Comparison of ENCODE assay signal across 14 cellular contexts in genomic region chr19:17802137-17802858, GRCh38. TPM values are rescaled to one million over a fixed set of nuclear protein-coding genes. Genes with fewer than 3 reads are reported as not detected.
DNase-seq lines count a peak whose midpoint lies in the region; ATAC-seq and TF ChIP-seq lines count a peak whose summit lies in the region.
"Had no signal": no experiment of that assay in that cellular context is flagged by ENCODE, and none has a peak within 500 bp of the region (broad histone marks: within the 10 kb centered on the region; RNA-seq: fewer than 3 reads in every experiment).

No MANE protein-coding gene starts in this region.

- no peak for TF ChIP-seq CTCF in WERI-Rb-1 (IDR thresholded peaks at IDR 0.05; ENCODE audit: low read depth, low read length)
- TF ChIP-seq CTCF in type B pancreatic cell (conservative IDR thresholded peaks at IDR 0.05) = no peak

- no peak overlapping the region for H3K27ac ChIP-seq in CD4-positive, alpha-beta memory T cell (ENCODE audit: low read depth, low read length)
- no peak overlapping the region for H3K27ac ChIP-seq in WERI-Rb-1

- no peaks in the 10 kb centered on the region for H3K36me3 Mint-ChIP-seq in activated CD4-positive, alpha-beta memory T cell treated with anti-CD3 and anti-CD28 coated beads, Interleukin-2, amount 10 ng/mL, durations not matched to agents 7 days and 5 days (ENCODE audit: low read depth)
- H3K36me3 Mint-ChIP-seq in activated CD4-positive, alpha-beta memory T cell treated with anti-CD3 and anti-CD28 coated beads for 36 hours = no peaks in the 10 kb centered on the region
- H3K36me3 Mint-ChIP-seq in CD4-positive, alpha-beta memory T cell = no peaks in the 10 kb centered on the region
- no peaks in the 10 kb centered on the region for H3K36me3 Mint-ChIP-seq in naive thymus-derived CD8-positive, alpha-beta T cell
- H3K36me3 Mint-ChIP-seq in type B pancreatic cell = no peaks in the 10 kb centered on the region

- peak overlapping the region; percentile 68 for H3K27ac Mint-ChIP-seq in activated CD4-positive, alpha-beta memory T cell treated with anti-CD3 and anti-CD28 coated beads, Interleukin-2, amount 10 ng/mL, durations not matched to agents 7 days and 5 days
- no peak overlapping the region for H3K27ac Mint-ChIP-seq in activated CD4-positive, alpha-beta memory T cell treated with anti-CD3 and anti-CD28 coated beads for 36 hours
- H3K27ac Mint-ChIP-seq in CD4-positive, alpha-beta memory T cell = peak overlapping the region in 4 of 7 donors; percentile 45 to 87 (median 78)
- peak overlapping the region in 8 of 10 donors; percentile 8 to 87 (median 66) for H3K27ac Mint-ChIP-seq in naive thymus-derived CD8-positive, alpha-beta T cell
- no peak overlapping the region for H3K27ac Mint-ChIP-seq in type B pancreatic cell

- H3K4me3 Mint-ChIP-seq in activated CD4-positive, alpha-beta memory T cell treated with anti-CD3 and anti-CD28 coated beads, Interleukin-2, amount 10 ng/mL, durations not matched to agents 7 days and 5 days = no peak overlapping the region
- H3K4me3 Mint-ChIP-seq in activated CD4-positive, alpha-beta memory T cell treated with anti-CD3 and anti-CD28 coated beads for 36 hours = no peak overlapping the region
- peak overlapping the region in 7 of 8 donors; percentile 22 to 86 (median 46) for H3K4me3 Mint-ChIP-seq in CD4-positive, alpha-beta memory T cell
- H3K4me3 Mint-ChIP-seq in naive thymus-derived CD8-positive, alpha-beta T cell = peak overlapping the region in 8 of 10 donors; percentile 45 to 70 (median 54)
- no peak overlapping the region for H3K4me3 Mint-ChIP-seq in type B pancreatic cell

- H3K4me3 ChIP-seq in CD4-positive, alpha-beta memory T cell (ENCODE audit: low read length in 2 of 2) = no peak overlapping the region
- H3K4me3 ChIP-seq in WERI-Rb-1 (ENCODE audit: low read depth, low read length) = no peak overlapping the region
- H3K4me3 ChIP-seq: GM12878, HAP-1 had no signal

- no peak for DNase-seq in activated CD4-positive, alpha-beta memory T cell treated with anti-CD3 and anti-CD28 coated beads, Interleukin-2, amount 10 ng/mL, durations not matched to agents 7 days and 5 days
- no peak for DNase-seq in activated CD4-positive, alpha-beta memory T cell treated with anti-CD3 and anti-CD28 coated beads for 36 hours
- DNase-seq in CD4-positive, alpha-beta memory T cell = no peak
- DNase-seq in WERI-Rb-1 (peak; percentile 45), HT-29 (ENCODE audit: low spot score) (no peak), type B pancreatic cell (ENCODE audit: extremely low spot score, unreplicated experiment) (no peak)
- DNase-seq in naive thymus-derived CD8-positive, alpha-beta T cell = no peak
- DNase-seq: NCI-H1417; NCI-H1930; NCI-H526 treated with DMSO at 0.1 percent for 48 hours; NK-92 treated with Interleukin-12 subunit alpha and Interleukin-12 subunit beta, amount 100 ng/mL, for 24 hours had no signal

- peaks cover 51% of the 10 kb centered on the region for H3K4me1 Mint-ChIP-seq in activated CD4-positive, alpha-beta memory T cell treated with anti-CD3 and anti-CD28 coated beads, Interleukin-2, amount 10 ng/mL, durations not matched to agents 7 days and 5 days
- peaks cover 22% of the 10 kb centered on the region for H3K4me1 Mint-ChIP-seq in activated CD4-positive, alpha-beta memory T cell treated with anti-CD3 and anti-CD28 coated beads for 36 hours (ENCODE audit: low read depth)
- peaks cover 15 to 51% (median 27%) of the 10 kb centered on the region in 4 donors for H3K4me1 Mint-ChIP-seq in CD4-positive, alpha-beta memory T cell
- H3K4me1 Mint-ChIP-seq in naive thymus-derived CD8-positive, alpha-beta T cell = peaks cover 20 to 49% (median 38%) of the 10 kb centered on the region in 4 donors
- H3K4me1 Mint-ChIP-seq in type B pancreatic cell (ENCODE audit: unreplicated experiment) = no peaks in the 10 kb centered on the region

- H3K27me3 Mint-ChIP-seq in activated CD4-positive, alpha-beta memory T cell treated with anti-CD3 and anti-CD28 coated beads, Interleukin-2, amount 10 ng/mL, durations not matched to agents 7 days and 5 days = peaks cover 3% of the 10 kb centered on the region
- no peaks in the 10 kb centered on the region for H3K27me3 Mint-ChIP-seq in activated CD4-positive, alpha-beta memory T cell treated with anti-CD3 and anti-CD28 coated beads for 36 hours
- no peaks in the 10 kb centered on the region for H3K27me3 Mint-ChIP-seq in CD4-positive, alpha-beta memory T cell
- no peaks in the 10 kb centered on the region for H3K27me3 Mint-ChIP-seq in naive thymus-derived CD8-positive, alpha-beta T cell
- H3K27me3 Mint-ChIP-seq in type B pancreatic cell = peaks cover 26% of the 10 kb centered on the region

- POLR2A ChIA-PET in activated CD4-positive, alpha-beta memory T cell treated with anti-CD3 and anti-CD28 coated beads, Interleukin-2, amount 10 ng/mL, durations not matched to agents 7 days and 5 days (lab: Charles Lee) = interaction anchor here (1.0 to 3.5 kb wide), 11 partner anchors 11 to 199 kb away, joined by 3 to 32 read pairs (median 4); partner anchors contain the start of genes FCHO1, JAK3 and RPL18A
- POLR2A ChIA-PET in activated CD4-positive, alpha-beta memory T cell treated with anti-CD3 and anti-CD28 coated beads for 36 hours (lab: Charles Lee) = no interaction called here
- POLR2A ChIA-PET in CD4-positive, alpha-beta memory T cell (lab: Charles Lee; ENCODE audit: partially characterized antibody) = interaction anchor here (0.6 to 6.6 kb wide), 14 partner anchors 8 to 758 kb away, joined by 3 to 60 read pairs (median 7); partner anchors contain the start of genes B3GNT3, CCDC124, FCHO1 and IL12RB1
- POLR2A ChIA-PET in naive thymus-derived CD8-positive, alpha-beta T cell (lab: Charles Lee) = interaction anchor here (0.8 to 3.9 kb wide), 4 partner anchors 16 to 57 kb away, joined by 3 to 21 read pairs (median 3); partner anchors contain the start of gene RPL18A

- no peaks in the 10 kb centered on the region for H3K9me3 ChIP-seq in CD4-positive, alpha-beta memory T cell (ENCODE audit: control insufficient read depth in 1 of 2, low read length in 2 of 2)
- H3K9me3 ChIP-seq in WERI-Rb-1 (ENCODE audit: severe bottlenecking) = no peaks in the 10 kb centered on the region
- H3K9me3 ChIP-seq: HAP-1 had no signal

- H3K4me1 ChIP-seq in CD4-positive, alpha-beta memory T cell (ENCODE audit: insufficient read depth, low read length) = peaks cover 43% of the 10 kb centered on the region
- H3K4me1 ChIP-seq: HAP-1 had no signal

- H3K27me3 ChIP-seq in CD4-positive, alpha-beta memory T cell (ENCODE audit: insufficient read depth, low read length) = no peaks in the 10 kb centered on the region
- H3K27me3 ChIP-seq in WERI-Rb-1 (ENCODE audit: insufficient read depth, low read depth, severe bottlenecking) = no peaks in the 10 kb centered on the region

- H3K9me3 Mint-ChIP-seq in activated CD4-positive, alpha-beta memory T cell treated with anti-CD3 and anti-CD28 coated beads, Interleukin-2, amount 10 ng/mL, durations not matched to agents 7 days and 5 days = no peaks in the 10 kb centered on the region
- no peaks in the 10 kb centered on the region for H3K9me3 Mint-ChIP-seq in activated CD4-positive, alpha-beta memory T cell treated with anti-CD3 and anti-CD28 coated beads for 36 hours
- no peaks in the 10 kb centered on the region for H3K9me3 Mint-ChIP-seq in CD4-positive, alpha-beta memory T cell
- no peaks in the 10 kb centered on the region for H3K9me3 Mint-ChIP-seq in naive thymus-derived CD8-positive, alpha-beta T cell
- no peaks in the 10 kb centered on the region for H3K9me3 Mint-ChIP-seq in type B pancreatic cell

- CTCF ChIA-PET in activated CD4-positive, alpha-beta memory T cell treated with anti-CD3 and anti-CD28 coated beads, Interleukin-2, amount 10 ng/mL, durations not matched to agents 7 days and 5 days (lab: Charles Lee) = interaction anchor here (1.1 to 2.3 kb wide), 6 partner anchors 11 to 130 kb away, joined by 3 to 16 read pairs (median 8); partner anchors contain the start of genes CCDC124, JAK3 and RPL18A
- CTCF ChIA-PET in activated CD4-positive, alpha-beta memory T cell treated with anti-CD3 and anti-CD28 coated beads for 36 hours (lab: Charles Lee) = interaction anchor here (0.6 to 1.5 kb wide), 4 partner anchors 18 to 1557 kb away, joined by 3 to 8 read pairs (median 4); no protein-coding TSS in a partner anchor
- CTCF ChIA-PET in CD4-positive, alpha-beta memory T cell (lab: Charles Lee; ENCODE audit: partially characterized antibody) = interaction anchor here (1.2 to 4.8 kb wide), 9 partner anchors 11 to 97 kb away, joined by 3 to 28 read pairs (median 6); partner anchors contain the start of genes JAK3 and RPL18A

- ATAC-seq in naive thymus-derived CD8-positive, alpha-beta T cell = no peak

- no peaks in the 10 kb centered on the region for H3K36me3 ChIP-seq in CD4-positive, alpha-beta memory T cell (ENCODE audit: insufficient read depth, low read length)
- H3K36me3 ChIP-seq in WERI-Rb-1 = no peaks in the 10 kb centered on the region
- H3K36me3 ChIP-seq: HAP-1 had no signal

- intact Hi-C loops in activated CD4-positive, alpha-beta memory T cell treated with anti-CD3 and anti-CD28 coated beads for 36 hours (cut with micrococcal nuclease) = no loop called here
- intact Hi-C loops in CD4-positive, alpha-beta memory T cell (cut with micrococcal nuclease) = no loop called here

RNA-seq across cellular contexts. Expression of gene B3GNT3, which starts 7.4 kb away (rescaled TPM):
- not detected for total RNA-seq in activated CD4-positive, alpha-beta memory T cell treated with anti-CD3 and anti-CD28 coated beads, Interleukin-2, amount 10 ng/mL, durations not matched to agents 7 days and 5 days
- under 1 TPM; 0.26 to 0.34 TPM for total RNA-seq in activated CD4-positive, alpha-beta memory T cell treated with anti-CD3 and anti-CD28 coated beads for 36 hours
- not detected for total RNA-seq in CD4-positive, alpha-beta memory T cell
- polyA plus RNA-seq in CD4-positive, alpha-beta memory T cell = under 1 TPM; 0.34 to 0.72 TPM
- not detected for total RNA-seq in naive thymus-derived CD8-positive, alpha-beta T cell
- polyA plus RNA-seq in naive thymus-derived CD8-positive, alpha-beta T cell = under 1 TPM in 2 of 3 donors, not detected in 1; 0.13 to 0.20 TPM
- total RNA-seq in HT-29 (2014; rRNA removed; shearing (Covaris generic)) = 44.3 and 49.6 TPM in 2 replicates
- 12.3 and 22.6 TPM in 2 replicates for total RNA-seq in type B pancreatic cell (ENCODE audit: low replicate concordance)
- total RNA-seq: GM12878, OCI-LY7 had no signal
- polyA plus RNA-seq: GM12878 had no signal

RNA-seq across cellular contexts. Expression of gene INSL3, which starts 19.0 kb away (rescaled TPM):
- 1 to 10 TPM; 7.9 to 9.0 TPM for total RNA-seq in activated CD4-positive, alpha-beta memory T cell treated with anti-CD3 and anti-CD28 coated beads, Interleukin-2, amount 10 ng/mL, durations not matched to agents 7 days and 5 days
- 1 to 10 TPM; 6.8 to 8.3 TPM for total RNA-seq in activated CD4-positive, alpha-beta memory T cell treated with anti-CD3 and anti-CD28 coated beads for 36 hours
- 1 to 10 TPM; 5.0 to 5.3 TPM for total RNA-seq in CD4-positive, alpha-beta memory T cell
- 1 to 10 TPM; 1.0 to 3.9 TPM for polyA plus RNA-seq in CD4-positive, alpha-beta memory T cell
- total RNA-seq in naive thymus-derived CD8-positive, alpha-beta T cell = 1 to 10 TPM; 2.7 to 3.6 TPM
- polyA plus RNA-seq in naive thymus-derived CD8-positive, alpha-beta T cell = 1 to 10 TPM in 2 of 3 donors, under 1 TPM in 1; 0.97 to 3.0 (median 1.9) TPM
- total RNA-seq in HT-29 (2014; rRNA removed; shearing (Covaris generic)) = not detected in 2 replicates
- not detected in 2 replicates for total RNA-seq in type B pancreatic cell (ENCODE audit: low replicate concordance)

RNA-seq across cellular contexts. Expression of gene JAK3, which starts 45.5 kb away (rescaled TPM):
- total RNA-seq in activated CD4-positive, alpha-beta memory T cell treated with anti-CD3 and anti-CD28 coated beads, Interleukin-2, amount 10 ng/mL, durations not matched to agents 7 days and 5 days = 100 to 1,000 TPM; 233 to 237 TPM
- 100 to 1,000 TPM; 200 to 217 TPM for total RNA-seq in activated CD4-positive, alpha-beta memory T cell treated with anti-CD3 and anti-CD28 coated beads for 36 hours
- 100 to 1,000 TPM; 132 to 135 TPM for total RNA-seq in CD4-positive, alpha-beta memory T cell
- polyA plus RNA-seq in CD4-positive, alpha-beta memory T cell = 10 to 100 TPM; 74.6 to 96.2 TPM
- 100 to 1,000 TPM; 120 to 122 TPM for total RNA-seq in naive thymus-derived CD8-positive, alpha-beta T cell
- polyA plus RNA-seq in naive thymus-derived CD8-positive, alpha-beta T cell = 100 to 1,000 TPM in 2 of 3 donors, 10 to 100 TPM in 1; 78.7 to 122 (median 109) TPM
- 0.23 and 0.31 TPM in 2 replicates for total RNA-seq in HT-29 (2014; rRNA removed; shearing (Covaris generic))
- total RNA-seq in type B pancreatic cell (ENCODE audit: low replicate concordance) = 1.4 and 4.3 TPM in 2 replicates

RNA-seq across cellular contexts. Expression of gene FCHO1, which starts 51.0 kb away (rescaled TPM):
- total RNA-seq in activated CD4-positive, alpha-beta memory T cell treated with anti-CD3 and anti-CD28 coated beads, Interleukin-2, amount 10 ng/mL, durations not matched to agents 7 days and 5 days = 10 to 100 TPM; 64.8 to 76.7 TPM
- total RNA-seq in activated CD4-positive, alpha-beta memory T cell treated with anti-CD3 and anti-CD28 coated beads for 36 hours = 10 to 100 TPM; 54.3 to 54.5 TPM
- total RNA-seq in CD4-positive, alpha-beta memory T cell = 100 to 1,000 TPM in 1 of 2 experiments, 10 to 100 TPM in 1; 99.4 to 113 TPM
- polyA plus RNA-seq in CD4-positive, alpha-beta memory T cell = 10 to 100 TPM in 1 of 2 donors, 1 to 10 TPM in 1; 6.5 to 30.0 TPM
- 10 to 100 TPM; 94.1 to 99.7 TPM for total RNA-seq in naive thymus-derived CD8-positive, alpha-beta T cell
- 10 to 100 TPM; 11.2 to 31.8 (median 16.4) TPM for polyA plus RNA-seq in naive thymus-derived CD8-positive, alpha-beta T cell
- total RNA-seq in HT-29 (2014; rRNA removed; shearing (Covaris generic)) = 0.42 and 1.2 TPM in 2 replicates
- total RNA-seq in type B pancreatic cell (ENCODE audit: low replicate concordance) = 2.5 and 4.4 TPM in 2 replicates

RNA-seq across cellular contexts. Expression of gene RPL18A, which starts 57.4 kb away (rescaled TPM):
- 1,000 to 10,000 TPM; 2,013 to 2,059 TPM for total RNA-seq in activated CD4-positive, alpha-beta memory T cell treated with anti-CD3 and anti-CD28 coated beads, Interleukin-2, amount 10 ng/mL, durations not matched to agents 7 days and 5 days
- 1,000 to 10,000 TPM; 3,104 to 3,138 TPM for total RNA-seq in activated CD4-positive, alpha-beta memory T cell treated with anti-CD3 and anti-CD28 coated beads for 36 hours
- 1,000 to 10,000 TPM; 3,084 to 3,117 TPM for total RNA-seq in CD4-positive, alpha-beta memory T cell
- polyA plus RNA-seq in CD4-positive, alpha-beta memory T cell = 1,000 to 10,000 TPM; 3,184 to 4,119 TPM
- 1,000 to 10,000 TPM; 2,924 to 2,989 TPM for total RNA-seq in naive thymus-derived CD8-positive, alpha-beta T cell
- 1,000 to 10,000 TPM; 3,790 to 4,859 (median 4,546) TPM for polyA plus RNA-seq in naive thymus-derived CD8-positive, alpha-beta T cell
- 2,120 and 2,211 TPM in 2 replicates for total RNA-seq in HT-29 (2014; rRNA removed; shearing (Covaris generic))
- total RNA-seq in type B pancreatic cell (ENCODE audit: low replicate concordance) = 2,506 and 2,537 TPM in 2 replicates

Comparison
In these comparisons a context has a peak if more than half of its experiments do, and no peak if none do; other contexts are left out.
1. H3K27ac Mint-ChIP-seq: peak in activated CD4-positive, alpha-beta memory T cell treated with anti-CD3 and anti-CD28 coated beads, Interleukin-2, amount 10 ng/mL, durations not matched to agents 7 days and 5 days (single experiment), CD4-positive, alpha-beta memory T cell (4 of 7) and naive thymus-derived CD8-positive, alpha-beta T cell (8 of 10); none in activated CD4-positive, alpha-beta memory T cell treated with anti-CD3 and anti-CD28 coated beads for 36 hours (single experiment) and type B pancreatic cell (single experiment).
2. H3K4me3 Mint-ChIP-seq: peak in CD4-positive, alpha-beta memory T cell (7 of 8) and naive thymus-derived CD8-positive, alpha-beta T cell (8 of 10); none in activated CD4-positive, alpha-beta memory T cell treated with anti-CD3 and anti-CD28 coated beads, Interleukin-2, amount 10 ng/mL, durations not matched to agents 7 days and 5 days (single experiment), activated CD4-positive, alpha-beta memory T cell treated with anti-CD3 and anti-CD28 coated beads for 36 hours (single experiment) and type B pancreatic cell (single experiment).
3. RNA of gene JAK3, which starts 45.5 kb away (total RNA-seq): 233 to 237 TPM in activated CD4-positive, alpha-beta memory T cell treated with anti-CD3 and anti-CD28 coated beads, Interleukin-2, amount 10 ng/mL, durations not matched to agents 7 days and 5 days, 200 to 217 TPM in activated CD4-positive, alpha-beta memory T cell treated with anti-CD3 and anti-CD28 coated beads for 36 hours, 132 to 135 TPM in CD4-positive, alpha-beta memory T cell and 120 to 122 TPM in naive thymus-derived CD8-positive, alpha-beta T cell; 1.4 to 4.3 TPM in type B pancreatic cell and 0.23 to 0.31 TPM in HT-29; every median in the first group is over 10 times any median in the second.